In the genomic region with DNA sequence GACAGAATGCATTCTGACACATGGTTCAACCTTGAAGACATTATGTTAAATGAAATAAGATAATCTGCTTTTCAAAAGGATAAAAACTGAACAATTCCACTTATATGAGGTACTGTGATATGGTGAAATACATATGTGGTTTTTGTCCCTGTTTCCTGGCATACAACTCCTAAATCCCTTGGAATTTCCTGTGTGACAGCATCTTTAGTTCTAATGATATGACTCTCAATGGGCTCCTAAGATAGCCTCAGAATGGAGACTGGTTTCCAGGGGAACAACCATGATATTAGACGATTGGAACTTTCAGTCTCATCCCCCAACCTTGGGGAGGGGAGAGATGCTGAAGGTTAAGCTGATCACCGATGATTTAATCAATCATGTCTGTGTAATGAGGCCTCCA, we compare ENCODE assay signal across 24 cellular contexts. TPM values are rescaled to one million over a fixed set of nuclear protein-coding genes. Genes with fewer than 3 reads are reported as not detected.
DNase-seq lines count a peak whose midpoint lies in the region; ATAC-seq, FAIRE-seq and TF ChIP-seq lines count a peak whose summit lies in the region.
"Had no signal": no experiment of that assay in that cellular context is flagged by ENCODE, and none has a peak within 500 bp of the region (broad histone marks: within the 10 kb centered on the region; RNA-seq: fewer than 3 reads in every experiment).

No MANE protein-coding gene starts in this region.

- H2BK120ac ChIP-seq in trophoblast cell (ENCODE audit: insufficient read depth, low read length, poor library complexity), result no peak overlapping the region

- H3K36me3 ChIP-seq in endothelial cell of umbilical vein (ENCODE audit: control insufficient read depth in 2 of 2, extremely low read depth in 1 of 2, insufficient read depth in 2 of 2, low read length in 2 of 2), result peaks cover 7 to 15% of the 10 kb centered on the region in 2 experiments
- H3K36me3 ChIP-seq in trophoblast cell (ENCODE audit: control insufficient read depth in 1 of 2, insufficient read depth in 2 of 2, low read length in 2 of 2), result peaks cover 22 to 29% of the 10 kb centered on the region in 2 experiments
- H3K36me3 ChIP-seq in heart left ventricle, result peaks cover 0 to 100% (median 90%) of the 10 kb centered on the region in 9 donors

- H3K79me2 ChIP-seq in endothelial cell of umbilical vein (ENCODE audit: control insufficient read depth, insufficient read depth, low read length), result no peaks in the 10 kb centered on the region
- no peaks in the 10 kb centered on the region for H3K79me2 ChIP-seq in trophoblast cell (ENCODE audit: control insufficient read depth, insufficient read depth, low read length, poor library complexity)

- FAIRE-seq in endothelial cell of umbilical vein (lab: Jason Lieb, UNC), result peak; percentile 70

- CTCF ChIA-PET in endothelial cell of umbilical vein (lab: Charles Lee), result interaction anchor here (1.1 to 1.5 kb wide), 3 partner anchors 33 to 199 kb away, joined by 4 to 7 read pairs (median 4); no protein-coding TSS in a partner anchor

- H3K9me1 ChIP-seq in endothelial cell of umbilical vein (replicated peaks; ENCODE audit: control insufficient read depth, extremely low read depth, insufficient read depth, low read length), result no peaks in the 10 kb centered on the region

- H3K4me3 ChIP-seq in endothelial cell of umbilical vein (replicated peaks in 1 of 3; ENCODE audit: insufficient read depth in 1 of 3, low read depth in 1 of 3, low read length in 3 of 3) (no peak overlapping the region), trophoblast cell (ENCODE audit: low read depth, low read length) (no peak overlapping the region), heart left ventricle (no peak overlapping the region)
- H3K4me3 ChIP-seq: dorsolateral prefrontal cortex, tibial nerve had no signal

- peaks cover 21% of the 10 kb centered on the region for H3K4me1 ChIP-seq in endothelial cell of umbilical vein (ENCODE audit: control insufficient read depth, extremely low read depth, insufficient read depth, low read length)
- H3K4me1 ChIP-seq in trophoblast cell (ENCODE audit: control insufficient read depth in 1 of 2, insufficient read depth in 2 of 2, low read length in 2 of 2), result no peaks in the 10 kb centered on the region
- peaks cover 0 to 13% (median 5%) of the 10 kb centered on the region in 12 donors for H3K4me1 ChIP-seq in heart left ventricle

- H3K23ac ChIP-seq in trophoblast cell (ENCODE audit: low read length), result no peak overlapping the region

- H3K14ac ChIP-seq in trophoblast cell (ENCODE audit: low read length), result no peak overlapping the region

- H4K20me1 ChIP-seq in endothelial cell of umbilical vein (replicated peaks; ENCODE audit: control insufficient read depth, extremely low read depth, insufficient read depth, low read length), result no peaks in the 10 kb centered on the region

- POLR2A ChIA-PET in endothelial cell of umbilical vein (lab: Charles Lee), result no interaction called here

- BruUV-seq in endothelial cell of umbilical vein (replicated peaks; lab: Mats Ljungman, UMichigan), result no TSS peak

- no peak overlapping the region for H3K18ac ChIP-seq in trophoblast cell (ENCODE audit: low read length)

- no peaks in the 10 kb centered on the region for H3K27me3 ChIP-seq in endothelial cell of umbilical vein (ENCODE audit: control insufficient read depth in 2 of 2, insufficient read depth in 2 of 2, low read length in 2 of 2)
- H3K27me3 ChIP-seq in trophoblast cell (ENCODE audit: insufficient read depth, low read length), result no peaks in the 10 kb centered on the region
- no peaks in the 10 kb centered on the region for H3K27me3 ChIP-seq in heart left ventricle
- H3K27me3 ChIP-seq: dorsolateral prefrontal cortex, tibial nerve had no signal

- WGBS in trophoblast cell (ENCODE audit: extremely low coverage, insufficient coverage, insufficient read length), result no CpG with 5 or more reads among the region's 2 CpGs
- WGBS in heart left ventricle, 4 donors, result 73 to 79% (median 74%) methylated on average over 2 of the region's 2 CpGs

- no peak overlapping the region for H4K91ac ChIP-seq in trophoblast cell (ENCODE audit: low read depth, low read length)

- H2AFZ ChIP-seq in endothelial cell of umbilical vein (ENCODE audit: low read depth, low read length) (no peak overlapping the region), trophoblast cell (ENCODE audit: insufficient read depth, low read length, poor library complexity) (no peak overlapping the region)

- H3K27ac ChIP-seq in endothelial cell of umbilical vein (ENCODE audit: insufficient read depth, low read depth, low read length) (peak overlapping the region; percentile 56), trophoblast cell (ENCODE audit: low read depth, low read length) (no peak overlapping the region), heart left ventricle (no peak overlapping the region)
- H3K27ac ChIP-seq: C4-2B, KMS-11, tibial nerve had no signal

- no peak overlapping the region for H4K8ac ChIP-seq in trophoblast cell (ENCODE audit: low read depth, low read length)

- dilution Hi-C loops in endothelial cell of umbilical vein (cut with MboI; ENCODE audit: extremely low pct_ligation_motif_present, low sequenced_read_pairs), result no loop called here

- no peak overlapping the region for H3K4ac ChIP-seq in trophoblast cell (ENCODE audit: low read depth, low read length)

- DNase-seq in ELR (ENCODE audit: low read depth) (peak; percentile 66), LHCN-M2 (ENCODE audit: low read depth) (peak; percentile 48), endothelial cell of umbilical vein (ENCODE audit: low read depth, low spot score) (no peak), trophoblast cell (no peak), HK-2 (ENCODE audit: unreplicated experiment) (no peak), heart left ventricle (no peak)
- no peak for DNase-seq in activated T-cell treated with anti-CD3 and anti-CD28 coated beads, Interleukin-2, amount 50 U/mL, for 1 hour
- DNase-seq in stimulated activated CD4-positive, alpha-beta T cell treated with anti-CD3 and anti-CD28 coated beads, Interleukin-4, amount 100 ng/mL, for 4 hours, result no peak
- DNase-seq: activated CD4-positive, CD25-positive, alpha-beta regulatory T cell treated with anti-CD3 and anti-CD28 coated beads, Interleukin-2, amount 50 U/mL, for 72 hours; activated CD8-positive, alpha-beta memory T cell treated with anti-CD3 and anti-CD28 coated beads for 24 hours; activated T-cell treated with anti-CD3 and anti-CD28 coated beads, Interleukin-2, amount 50 U/mL, for 72 hours; DMS 273 treated with DMSO at 0.1 percent for 48 hours; dorsolateral prefrontal cortex; head of caudate nucleus; immature natural killer cell; NCI-H1092 treated with DMSO at 0.1 percent for 48 hours; NCI-H2081; NCI-H446 treated with DMSO at 0.1 percent for 48 hours; nucleus accumbens; stimulated activated naive CD8-positive, alpha-beta T cell treated with anti-CD3 and anti-CD28 coated beads, Interleukin-15, Interleukin-2, amounts not matched to agents 100 U/mL and 50 U/mL, for 24 hours had no signal

- TF ChIP-seq POLR2A in endothelial cell of umbilical vein (IDR thresholded peaks at IDR 0.05; ENCODE audit: low read depth, low read length) (no peak), heart left ventricle (IDR thresholded peaks at IDR 0.05) (no peak)

- H3K79me1 ChIP-seq in trophoblast cell (ENCODE audit: low read length), result no peaks in the 10 kb centered on the region

- H3K4me2 ChIP-seq in endothelial cell of umbilical vein (ENCODE audit: insufficient read depth, low read length) (peak overlapping the region; percentile 65), trophoblast cell (ENCODE audit: low read length) (no peak overlapping the region)
- H3K4me2 ChIP-seq: KMS-11 had no signal

- H3K9me3 ChIP-seq in endothelial cell of umbilical vein (replicated peaks; ENCODE audit: control insufficient read depth, insufficient read depth, low read length) (no peaks in the 10 kb centered on the region), trophoblast cell (ENCODE audit: insufficient read depth, low read depth, low read length) (no peaks in the 10 kb centered on the region), heart left ventricle (no peaks in the 10 kb centered on the region)
- H3K9me3 ChIP-seq: tibial nerve had no signal

- H4K12ac ChIP-seq in trophoblast cell (ENCODE audit: low read depth, low read length), result no peak overlapping the region

- H3K9ac ChIP-seq in endothelial cell of umbilical vein (replicated peaks; ENCODE audit: extremely low read depth, insufficient read depth, low read length), result no peak overlapping the region
- peak overlapping the region; percentile 44 for H3K9ac ChIP-seq in trophoblast cell (ENCODE audit: low read length)
- H3K9ac ChIP-seq: KMS-11 had no signal

- no peak overlapping the region for H2BK12ac ChIP-seq in trophoblast cell (ENCODE audit: low read length)

- no peak for ATAC-seq in heart left ventricle
- ATAC-seq: activated T-cell treated with anti-CD3 and anti-CD28 coated beads, Interleukin-2, amount 50 U/mL, for 72 hours; sciatic nerve; stimulated activated naive CD8-positive, alpha-beta T cell treated with anti-CD3 and anti-CD28 coated beads, Interleukin-15, Interleukin-2, amounts not matched to agents 100 U/mL and 50 U/mL, for 24 hours had no signal

- H2AK5ac ChIP-seq in trophoblast cell (ENCODE audit: low read length), result no peak overlapping the region

- intact Hi-C loops in endothelial cell of umbilical vein (cut with micrococcal nuclease), result loop anchor here (5.0 kb wide), 1 partner anchor 120 kb away; a partner anchor contains a TSS
- intact Hi-C loops in heart left ventricle (cut with DNase I), result no loop called here

- H2BK5ac ChIP-seq in trophoblast cell (ENCODE audit: low read depth, low read length, poor library complexity), result no peak overlapping the region

- TF ChIP-seq CTCF in endothelial cell of umbilical vein (IDR thresholded peaks at IDR 0.05; ENCODE audit: extremely low read depth in 1 of 2, insufficient read depth in 1 of 2, low read depth in 1 of 2, low read length in 2 of 2), result no peak
- TF ChIP-seq CTCF in heart left ventricle (IDR thresholded peaks at IDR 0.05), result no peak

RNA-seq across cellular contexts. Expression of a gene that starts 37.7 kb away (rescaled TPM):
- total RNA-seq in LHCN-M2 (2014; rRNA removed), result 9.3 and 10.3 TPM in 2 replicates
- polyA plus RNA-seq in LHCN-M2 (2012), result 2.9 TPM
- total RNA-seq in endothelial cell of umbilical vein, result 8.0 and 8.2 TPM in 2 replicates
- 3.7 and 4.1 TPM in 2 replicates for polyA plus RNA-seq in endothelial cell of umbilical vein
- polyA plus RNA-seq in endothelial cell of umbilical vein (2011; cell fraction: cytosol; rRNA removed), result 3.8 and 4.2 TPM in 2 replicates
- 13.0 and 14.1 TPM in 2 replicates for polyA plus RNA-seq in endothelial cell of umbilical vein (2011; cell fraction: nucleus; rRNA removed)
- 5.1 and 5.4 TPM in 2 replicates for polyA plus RNA-seq in endothelial cell of umbilical vein (2012)
- polyA minus RNA-seq in endothelial cell of umbilical vein, result 19.5 and 25.9 TPM in 2 replicates
- polyA minus RNA-seq in endothelial cell of umbilical vein (2011; cell fraction: cytosol; rRNA and poly(A)+ RNA removed), result 15.1 TPM
- 12.3 and 17.3 TPM in 2 replicates for polyA minus RNA-seq in endothelial cell of umbilical vein (2011; cell fraction: nucleus; rRNA and poly(A)+ RNA removed)
- 3.4 and 4.0 TPM in 2 replicates for polyA plus RNA-seq in trophoblast cell (2013)
- 1 to 10 TPM; 2.5 to 7.4 (median 3.6) TPM for total RNA-seq in heart left ventricle
- 1 to 10 TPM in 1 of 2 donors, under 1 TPM in 1; 0.99 to 1.6 TPM for polyA plus RNA-seq in heart left ventricle

RNA-seq across cellular contexts. Expression of a gene that starts 46.4 kb away (rescaled TPM):
- 59.8 and 62.1 TPM in 2 replicates for total RNA-seq in LHCN-M2 (2014; rRNA removed)
- 37.8 TPM for polyA plus RNA-seq in LHCN-M2 (2012)
- 85.3 and 88.4 TPM in 2 replicates for total RNA-seq in endothelial cell of umbilical vein
- polyA plus RNA-seq in endothelial cell of umbilical vein, result 55.5 and 57.4 TPM in 2 replicates
- polyA plus RNA-seq in endothelial cell of umbilical vein (2011; cell fraction: cytosol; rRNA removed), result 30.2 and 39.2 TPM in 2 replicates
- 98.1 and 131 TPM in 2 replicates for polyA plus RNA-seq in endothelial cell of umbilical vein (2011; cell fraction: nucleus; rRNA removed)
- 53.0 and 61.4 TPM in 2 replicates for polyA plus RNA-seq in endothelial cell of umbilical vein (2012)
- polyA minus RNA-seq in endothelial cell of umbilical vein, result 186 and 194 TPM in 2 replicates
- 56.5 TPM for polyA minus RNA-seq in endothelial cell of umbilical vein (2011; cell fraction: cytosol; rRNA and poly(A)+ RNA removed)
- polyA minus RNA-seq in endothelial cell of umbilical vein (2011; cell fraction: nucleus; rRNA and poly(A)+ RNA removed), result 154 and 200 TPM in 2 replicates
- polyA plus RNA-seq in trophoblast cell (2013), result 65.1 and 66.3 TPM in 2 replicates
- total RNA-seq in heart left ventricle, result 10 to 100 TPM; 32.1 to 60.5 (median 37.1) TPM
- polyA plus RNA-seq in heart left ventricle, result 10 to 100 TPM; 10.5 to 33.0 TPM

Comparison
In these comparisons a context has a peak if more than half of its experiments do, and no peak if none do; other contexts are left out.
1. DNase-seq: peak in ELR (single experiment) and LHCN-M2 (single experiment); none in endothelial cell of umbilical vein (single experiment), trophoblast cell (0 of 2), activated T-cell treated with anti-CD3 and anti-CD28 coated beads, Interleukin-2, amount 50 U/mL, for 1 hour (single experiment), HK-2 (single experiment), stimulated activated CD4-positive, alpha-beta T cell treated with anti-CD3 and anti-CD28 coated beads, Interleukin-4, amount 100 ng/mL, for 4 hours (0 of 2) and heart left ventricle (0 of 5).